Comparison of ENCODE assay signal across 1 cellular context in the genomic region with DNA sequence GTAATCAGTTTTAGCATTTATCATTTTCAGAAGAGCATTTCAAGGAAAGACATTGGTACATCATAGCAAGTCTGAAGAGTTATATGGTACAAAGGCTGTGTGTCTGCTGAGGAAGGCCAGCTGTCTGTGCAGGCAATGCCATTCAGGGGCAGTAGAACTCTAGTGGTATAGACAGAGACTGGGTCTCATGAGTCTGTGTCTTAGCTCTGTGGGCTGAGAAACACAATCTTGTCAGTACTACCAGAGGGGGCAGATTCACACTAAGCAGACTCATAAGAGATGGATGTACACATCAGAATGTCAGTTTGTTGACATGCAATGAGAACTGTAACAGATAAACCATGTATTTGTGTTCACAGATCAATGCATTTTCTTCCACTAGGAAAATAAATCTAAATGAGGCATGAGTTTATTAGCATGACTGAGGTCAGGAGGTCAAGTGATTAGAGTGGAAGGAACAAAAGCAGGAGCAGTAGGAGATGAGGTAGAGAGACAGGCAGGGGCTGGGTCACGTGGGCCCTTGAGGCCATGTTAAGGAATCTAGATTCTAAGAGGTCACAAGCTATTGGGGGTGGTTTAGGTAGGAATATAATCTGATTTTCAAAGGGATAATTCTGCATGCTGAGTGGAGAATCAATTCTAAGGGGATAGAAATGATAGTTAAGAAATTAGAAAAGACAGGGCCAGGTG.
A peak's percentile ranks its signal among the peaks of the same experiment; 100 is the strongest.
TF ChIP-seq lines count a peak whose summit lies in the region.

No MANE protein-coding gene starts in this region.

TF ChIP-seq in K562, 482 proteins besides CTCF, POLR2A, EP300 and RAD21:
- TF ChIP-seq ASH1L (IDR thresholded peaks at IDR 0.05; ENCODE audit: borderline replicate concordance, low read depth, partially characterized antibody) = no peak
- TF ChIP-seq, protein P1, sequence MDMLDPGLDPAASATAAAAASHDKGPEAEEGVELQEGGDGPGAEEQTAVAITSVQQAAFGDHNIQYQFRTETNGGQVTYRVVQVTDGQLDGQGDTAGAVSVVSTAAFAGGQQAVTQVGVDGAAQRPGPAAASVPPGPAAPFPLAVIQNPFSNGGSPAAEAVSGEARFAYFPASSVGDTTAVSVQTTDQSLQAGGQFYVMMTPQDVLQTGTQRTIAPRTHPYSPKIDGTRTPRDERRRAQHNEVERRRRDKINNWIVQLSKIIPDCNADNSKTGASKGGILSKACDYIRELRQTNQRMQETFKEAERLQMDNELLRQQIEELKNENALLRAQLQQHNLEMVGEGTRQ (CRISPR knock-in tag; IDR thresholded peaks at IDR 0.05) = peak; percentile 63
- no peak for TF ChIP-seq DIDO1 (tag; IDR thresholded peaks at IDR 0.05; ENCODE audit: low read depth)
- peak; percentile 23; the same call in 1 of the 2 replicates for TF ChIP-seq RAD51 (IDR thresholded peaks at IDR 0.05; ENCODE audit: borderline replicate concordance, low read depth)
TF ChIP-seq in K562: peak in this region for 2.
